In the genomic region with DNA sequence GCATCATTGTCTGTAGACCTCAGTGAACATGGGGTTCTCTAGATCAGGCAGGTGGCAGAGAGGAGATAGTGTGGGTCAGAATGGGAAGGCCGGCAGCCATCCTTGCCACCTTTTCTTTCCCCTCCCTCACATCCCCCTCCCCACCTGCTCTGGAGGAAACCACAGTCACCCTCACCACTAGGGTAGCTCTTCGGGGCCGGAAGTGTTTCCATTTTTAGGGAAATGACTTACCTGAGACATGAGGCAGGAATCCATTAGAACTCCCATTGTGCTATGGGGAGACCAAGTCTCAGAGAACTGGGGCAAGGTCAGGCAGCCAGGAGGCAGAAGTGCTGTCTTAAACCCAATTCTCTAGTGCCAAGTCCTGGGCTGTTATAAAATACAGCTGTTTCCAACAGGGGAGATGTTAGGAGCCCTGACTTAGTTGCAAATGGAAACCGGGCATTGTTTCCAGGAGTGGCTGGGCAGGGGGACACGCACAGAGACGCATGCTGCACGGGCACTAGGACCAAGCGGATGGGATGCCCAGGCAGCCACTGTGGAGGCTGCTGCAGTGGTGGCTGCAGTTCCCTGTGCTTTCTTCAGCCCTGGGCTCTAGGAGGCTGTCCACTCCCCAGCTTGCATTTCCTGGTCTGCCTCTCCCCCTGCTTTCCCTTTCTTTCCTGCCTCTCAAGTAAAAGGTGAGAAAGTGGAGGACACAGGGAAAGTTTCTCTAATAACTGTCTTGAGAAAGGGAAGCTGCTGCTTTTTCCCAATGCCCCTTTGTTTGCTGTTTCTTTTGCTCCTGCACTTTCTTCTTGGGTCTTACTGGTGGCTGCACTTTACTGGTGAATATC, we compare ENCODE assay signal across 1 cellular context.
TF ChIP-seq lines count a peak whose summit lies in the region.

No MANE protein-coding gene starts in this region.

TF ChIP-seq in A549, 52 proteins besides CTCF, POLR2A, EP300 and RAD21 (continued from another document):
- no peak for TF ChIP-seq REST (IDR thresholded peaks at IDR 0.05)
- no peak for TF ChIP-seq BHLHE40 (IDR thresholded peaks at IDR 0.05; ENCODE audit: low read depth, low read length)
- TF ChIP-seq HMGXB4 (CRISPR knock-in tag; IDR thresholded peaks at IDR 0.05; ENCODE audit: borderline replicate concordance), result no peak
- no peak for TF ChIP-seq POLR2AphosphoS2 (conservative IDR thresholded peaks at IDR 0.05; ENCODE audit: low read length)
- TF ChIP-seq FOXS1 (CRISPR knock-in tag; IDR thresholded peaks at IDR 0.05), result no peak
- TF ChIP-seq, protein P1, sequence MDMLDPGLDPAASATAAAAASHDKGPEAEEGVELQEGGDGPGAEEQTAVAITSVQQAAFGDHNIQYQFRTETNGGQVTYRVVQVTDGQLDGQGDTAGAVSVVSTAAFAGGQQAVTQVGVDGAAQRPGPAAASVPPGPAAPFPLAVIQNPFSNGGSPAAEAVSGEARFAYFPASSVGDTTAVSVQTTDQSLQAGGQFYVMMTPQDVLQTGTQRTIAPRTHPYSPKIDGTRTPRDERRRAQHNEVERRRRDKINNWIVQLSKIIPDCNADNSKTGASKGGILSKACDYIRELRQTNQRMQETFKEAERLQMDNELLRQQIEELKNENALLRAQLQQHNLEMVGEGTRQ (IDR thresholded peaks at IDR 0.05), result no peak
- no peak for TF ChIP-seq HOXB13 (CRISPR knock-in tag; IDR thresholded peaks at IDR 0.05; ENCODE audit: low read depth)
- TF ChIP-seq HOXA7 (CRISPR knock-in tag; IDR thresholded peaks at IDR 0.05), result no peak
- no peak for TF ChIP-seq EHMT2 (IDR thresholded peaks at IDR 0.05; ENCODE audit: low read depth)
